In genomic region chr16:3528406-3528805, GRCh38 we compare ENCODE assay signal across 25 cellular contexts. TPM values are rescaled to one million over a fixed set of nuclear protein-coding genes. Genes with fewer than 3 reads are reported as not detected.
"Had no signal": no experiment of that assay in that cellular context is flagged by ENCODE, and none has a peak within 500 bp of the region (broad histone marks: within the 10 kb centered on the region; RNA-seq: fewer than 3 reads in every experiment).

No MANE protein-coding gene starts in this region.

- DNase-seq: activated CD4-positive, alpha-beta memory T cell treated with anti-CD3 and anti-CD28 coated beads, Interleukin-2, amount 10 ng/mL, durations not matched to agents 7 days and 5 days; activated CD4-positive, alpha-beta T cell treated with anti-CD3 and anti-CD28 coated beads for 48 hours; activated CD4-positive, CD25-positive, alpha-beta regulatory T cell; activated naive CD4-positive, alpha-beta T cell treated with anti-CD3 and anti-CD28 coated beads, Interleukin-2, amount 50 U/mL, for 16 hours; activated T-cell treated with anti-CD3 and anti-CD28 coated beads, Interleukin-2, amount 50 U/mL, for 24 hours; colonic mucosa; heart left ventricle; left cardiac atrium; naive B cell; retina; stimulated activated CD4-positive, alpha-beta T cell treated with anti-CD3 and anti-CD28 coated beads, Interleukin-2, amount 100 ng/mL, for 48 hours; stimulated activated CD8-positive, alpha-beta memory T cell treated with anti-CD3 and anti-CD28 coated beads, Interleukin-4, amount 100 ng/mL, for 48 hours; stimulated activated naive CD8-positive, alpha-beta T cell treated with anti-CD3 and anti-CD28 coated beads, Interleukin-15, Interleukin-2, amounts not matched to agents 100 U/mL and 50 U/mL, for 24 hours; upper lobe of left lung had no signal

- H3K4me3 ChIP-seq: breast epithelium, colonic mucosa, heart left ventricle, upper lobe of left lung had no signal

- H3K27ac ChIP-seq: breast epithelium, colonic mucosa, heart left ventricle, upper lobe of left lung had no signal

- H3K27me3 ChIP-seq: breast epithelium, colonic mucosa, heart left ventricle, upper lobe of left lung had no signal

- H3K36me3 ChIP-seq: breast epithelium, colonic mucosa had no signal

- ATAC-seq: heart left ventricle; left cardiac atrium; stimulated activated naive CD8-positive, alpha-beta T cell treated with anti-CD3 and anti-CD28 coated beads, Interleukin-15, Interleukin-2, amounts not matched to agents 100 U/mL and 50 U/mL, for 24 hours had no signal

- H3K9me3 ChIP-seq: breast epithelium, colonic mucosa, heart left ventricle, upper lobe of left lung had no signal

- H3K4me3 Mint-ChIP-seq: activated CD4-positive, alpha-beta memory T cell treated with anti-CD3 and anti-CD28 coated beads, Interleukin-2, amount 10 ng/mL, durations not matched to agents 7 days and 5 days; activated T-cell treated with anti-CD3 and anti-CD28 coated beads, Interleukin-2, amount 50 U/mL, for 24 hours; T-helper 1 cell treated with Interleukin-12 subunit alpha and Interleukin-12 subunit beta and Interleukin-4 antibody, amounts not matched to agents 30 μg/mL and 1 μg/mL, for 36 hours had no signal

- H3K27ac Mint-ChIP-seq: activated CD4-positive, alpha-beta memory T cell treated with anti-CD3 and anti-CD28 coated beads, Interleukin-2, amount 10 ng/mL, durations not matched to agents 7 days and 5 days; activated T-cell treated with anti-CD3 and anti-CD28 coated beads, Interleukin-2, amount 50 U/mL, for 24 hours; activated T-helper 2 cell treated with anti-CD3 and anti-CD28 coated beads, Interferon-gamma antibody, Interleukin-2, Interleukin-4, amounts not matched to agents 10 μg/mL and 5 μg/mL and 100 μg/mL, durations not matched to agents 14 hours and 24 hours and 36 hours had no signal

- H3K9me3 Mint-ChIP-seq: activated CD4-positive, alpha-beta memory T cell treated with anti-CD3 and anti-CD28 coated beads, Interleukin-2, amount 10 ng/mL, durations not matched to agents 7 days and 5 days; activated T-cell treated with anti-CD3 and anti-CD28 coated beads, Interleukin-2, amount 50 U/mL, for 24 hours; activated T-helper 2 cell treated with anti-CD3 and anti-CD28 coated beads, Interferon-gamma antibody, Interleukin-2, Interleukin-4, amounts not matched to agents 10 μg/mL and 5 μg/mL and 100 μg/mL, durations not matched to agents 14 hours and 24 hours and 36 hours; naive B cell; T-helper 1 cell treated with Interleukin-12 subunit alpha and Interleukin-12 subunit beta and Interleukin-4 antibody, amounts not matched to agents 30 μg/mL and 1 μg/mL, for 36 hours had no signal

- H3K4me1 ChIP-seq: breast epithelium, colonic mucosa had no signal

- H3K27me3 Mint-ChIP-seq: activated CD4-positive, alpha-beta memory T cell treated with anti-CD3 and anti-CD28 coated beads, Interleukin-2, amount 10 ng/mL, durations not matched to agents 7 days and 5 days; activated T-cell treated with anti-CD3 and anti-CD28 coated beads, Interleukin-2, amount 50 U/mL, for 24 hours; naive B cell had no signal

RNA-seq across cellular contexts. Expression of gene C16orf90, which starts 33.1 kb away (rescaled TPM):
- total RNA-seq: activated CD4-positive, alpha-beta memory T cell treated with anti-CD3 and anti-CD28 coated beads, Interleukin-2, amount 10 ng/mL, durations not matched to agents 7 days and 5 days; activated T-helper 2 cell treated with anti-CD3 and anti-CD28 coated beads, Interferon-gamma antibody, Interleukin-2, Interleukin-4, amounts not matched to agents 10 μg/mL and 5 μg/mL and 100 μg/mL, durations not matched to agents 14 hours and 24 hours and 36 hours; breast epithelium; colonic mucosa; epithelial cell of proximal tubule; fibroblast of villous mesenchyme; heart left ventricle; left cardiac atrium; liver; mucosa of gallbladder; osteoblast; posterior vena cava; subcutaneous adipose tissue; upper lobe of left lung had no signal
- polyA plus RNA-seq: heart left ventricle, liver, thymus had no signal

RNA-seq across cellular contexts. Expression of gene NLRC3, which starts 48.8 kb away (rescaled TPM):
- total RNA-seq: epithelial cell of proximal tubule, fibroblast of villous mesenchyme had no signal
